In genomic region chr20:59019217-59019616, GRCh38 we compare ENCODE assay signal across 1 cellular context.
TF ChIP-seq lines count a peak whose summit lies in the region.

Gene TUBB1, plus strand, starts transcription at chr20:59019429. Its CDS starts 94 bp downstream, at chr20:59019523.

TF ChIP-seq in HepG2, 621 proteins besides CTCF, POLR2A, EP300 and RAD21 (continued from another document):
- no peak for TF ChIP-seq PRDM4 (CRISPR knock-in tag; IDR thresholded peaks at IDR 0.05; ENCODE audit: borderline replicate concordance)
- peak; percentile 40; the same call in 1 of the 2 replicates for TF ChIP-seq RBFOX2 (IDR thresholded peaks at IDR 0.05; ENCODE audit: low read depth, low read length)
- TF ChIP-seq NFKB2 (CRISPR knock-in tag; IDR thresholded peaks at IDR 0.05; ENCODE audit: borderline replicate concordance) = peak; percentile 12; the same call in 1 of the 2 replicates
- TF ChIP-seq, protein P1, sequence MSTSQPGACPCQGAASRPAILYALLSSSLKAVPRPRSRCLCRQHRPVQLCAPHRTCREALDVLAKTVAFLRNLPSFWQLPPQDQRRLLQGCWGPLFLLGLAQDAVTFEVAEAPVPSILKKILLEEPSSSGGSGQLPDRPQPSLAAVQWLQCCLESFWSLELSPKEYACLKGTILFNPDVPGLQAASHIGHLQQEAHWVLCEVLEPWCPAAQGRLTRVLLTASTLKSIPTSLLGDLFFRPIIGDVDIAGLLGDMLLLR (CRISPR knock-in tag; IDR thresholded peaks at IDR 0.05) = no peak
- TF ChIP-seq PTBP1 (IDR thresholded peaks at IDR 0.05; ENCODE audit: low read depth, low read length, poor library complexity, severe bottlenecking) = no peak
